1 cellular context compared by ENCODE assay signal in genomic region chr7:157005456-157006204, GRCh38.
TF ChIP-seq lines count a peak whose summit lies in the region.

No MANE protein-coding gene starts in this region.

TF ChIP-seq in WTC11, 78 proteins besides CTCF, POLR2A, EP300 and RAD21 (continued from another document):
- TF ChIP-seq, protein P1, sequence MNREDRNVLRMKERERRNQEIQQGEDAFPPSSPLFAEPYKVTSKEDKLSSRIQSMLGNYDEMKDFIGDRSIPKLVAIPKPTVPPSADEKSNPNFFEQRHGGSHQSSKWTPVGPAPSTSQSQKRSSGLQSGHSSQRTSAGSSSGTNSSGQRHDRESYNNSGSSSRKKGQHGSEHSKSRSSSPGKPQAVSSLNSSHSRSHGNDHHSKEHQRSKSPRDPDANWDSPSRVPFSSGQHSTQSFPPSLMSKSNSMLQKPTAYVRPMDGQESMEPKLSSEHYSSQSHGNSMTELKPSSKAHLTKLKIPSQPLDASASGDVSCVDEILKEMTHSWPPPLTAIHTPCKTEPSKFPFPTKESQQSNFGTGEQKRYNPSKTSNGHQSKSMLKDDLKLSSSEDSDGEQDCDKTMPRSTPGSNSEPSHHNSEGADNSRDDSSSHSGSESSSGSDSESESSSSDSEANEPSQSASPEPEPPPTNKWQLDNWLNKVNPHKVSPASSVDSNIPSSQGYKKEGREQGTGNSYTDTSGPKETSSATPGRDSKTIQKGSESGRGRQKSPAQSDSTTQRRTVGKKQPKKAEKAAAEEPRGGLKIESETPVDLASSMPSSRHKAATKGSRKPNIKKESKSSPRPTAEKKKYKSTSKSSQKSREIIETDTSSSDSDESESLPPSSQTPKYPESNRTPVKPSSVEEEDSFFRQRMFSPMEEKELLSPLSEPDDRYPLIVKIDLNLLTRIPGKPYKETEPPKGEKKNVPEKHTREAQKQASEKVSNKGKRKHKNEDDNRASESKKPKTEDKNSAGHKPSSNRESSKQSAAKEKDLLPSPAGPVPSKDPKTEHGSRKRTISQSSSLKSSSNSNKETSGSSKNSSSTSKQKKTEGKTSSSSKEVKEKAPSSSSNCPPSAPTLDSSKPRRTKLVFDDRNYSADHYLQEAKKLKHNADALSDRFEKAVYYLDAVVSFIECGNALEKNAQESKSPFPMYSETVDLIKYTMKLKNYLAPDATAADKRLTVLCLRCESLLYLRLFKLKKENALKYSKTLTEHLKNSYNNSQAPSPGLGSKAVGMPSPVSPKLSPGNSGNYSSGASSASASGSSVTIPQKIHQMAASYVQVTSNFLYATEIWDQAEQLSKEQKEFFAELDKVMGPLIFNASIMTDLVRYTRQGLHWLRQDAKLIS (CRISPR knock-in tag; IDR thresholded peaks at IDR 0.05; ENCODE audit: borderline replicate concordance) = no peak
- TF ChIP-seq ZNF396 (CRISPR knock-in tag; IDR thresholded peaks at IDR 0.05; ENCODE audit: borderline replicate concordance) (no peak), JAZF1 (CRISPR knock-in tag; IDR thresholded peaks at IDR 0.05) (no peak), ZNF416 (CRISPR knock-in tag; IDR thresholded peaks at IDR 0.05) (no peak), SMAD4 (CRISPR knock-in tag; IDR thresholded peaks at IDR 0.05) (no peak), ZNF219 (CRISPR knock-in tag; IDR thresholded peaks at IDR 0.05; ENCODE audit: borderline replicate concordance) (no peak), RELA (CRISPR knock-in tag; IDR thresholded peaks at IDR 0.05; ENCODE audit: borderline replicate concordance) (no peak)
TF ChIP-seq in WTC11: peak in this region for 0.
